ENCODE assay signal across 19 cellular contexts in the genomic region with DNA sequence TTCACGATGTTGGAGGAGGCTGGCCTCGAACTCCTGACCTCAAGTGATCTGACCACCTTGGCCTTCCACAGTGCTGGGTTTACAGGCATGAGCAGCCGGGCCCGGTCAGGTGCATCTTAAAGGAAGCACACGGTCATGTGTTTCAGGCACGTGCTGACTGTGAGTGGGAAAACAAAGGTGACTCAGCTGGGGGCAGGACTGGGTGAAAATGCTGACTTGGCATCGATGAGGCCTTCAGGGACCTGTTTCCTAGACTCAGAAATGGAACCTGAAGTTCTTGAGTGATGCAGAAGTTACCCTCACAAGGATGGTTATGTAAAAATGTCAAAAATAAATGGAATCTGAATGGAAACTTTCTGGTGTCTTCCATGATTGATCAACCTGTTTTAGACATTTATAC. TPM values are rescaled to one million over a fixed set of nuclear protein-coding genes. Genes with fewer than 3 reads are reported as not detected.
"Had no signal": no experiment of that assay in that cellular context is flagged by ENCODE, and none has a peak within 500 bp of the region (broad histone marks: within the 10 kb centered on the region; RNA-seq: fewer than 3 reads in every experiment).

No MANE protein-coding gene starts in this region.

RNA-seq across cellular contexts. Expression of a gene that starts 3.6 kb away (rescaled TPM):
- total RNA-seq: activated B cell treated with CpG ODN at 0.5 μM for 24 hours; activated CD4-positive, alpha-beta memory T cell treated with anti-CD3 and anti-CD28 coated beads for 36 hours; activated CD4-positive, alpha-beta T cell treated with anti-CD3 and anti-CD28 coated beads, Interleukin-2, amount 10 ng/mL, durations not matched to agents 24 days and 14 days; activated CD8-positive, alpha-beta memory T cell treated with anti-CD3 and anti-CD28 coated beads for 36 hours; activated CD8-positive, alpha-beta T cell treated with anti-CD3 and anti-CD28 coated beads for 36 hours; activated naive CD4-positive, alpha-beta T cell treated with anti-CD3 and anti-CD28 coated beads for 36 hours; activated naive CD4-positive, alpha-beta T cell treated with anti-CD3 and anti-CD28 coated beads, Interleukin-2, amount 50 U/mL, for 72 hours; activated naive CD8-positive, alpha-beta T cell treated with anti-CD3 and anti-CD28 coated beads for 36 hours; activated T-cell treated with anti-CD3 and anti-CD28 coated beads, Interleukin-2, amount 50 U/mL, for 4 hours; activated T-cell treated with anti-CD3 and anti-CD28 coated beads, Interleukin-2, amount 50 U/mL, for 72 hours; activated T-helper 1 cell treated with anti-CD3 and anti-CD28 coated beads, Interleukin-12 subunit alpha, Interleukin-12 subunit beta, Interleukin-2, Interleukin-4 antibody, amounts not matched to agents 30 ng/mL and 10 ng/mL and 1 ng/mL, durations not matched to agents 14 hours and 24 hours and 36 hours; activated T-helper 17 cell treated with anti-CD3 and anti-CD28 coated beads, Interleukin-2, amount 50 U/mL, for 72 hours; adrenal gland; aorta; astrocyte; body of pancreas; breast epithelium; cardiac septum; cerebellum had no signal
- polyA plus RNA-seq: adrenal gland, aorta had no signal

RNA-seq across cellular contexts. Expression of a gene that starts 17.2 kb away (rescaled TPM):
- total RNA-seq: activated B cell treated with CpG ODN at 0.5 μM for 24 hours; activated CD4-positive, alpha-beta memory T cell treated with anti-CD3 and anti-CD28 coated beads for 36 hours; activated CD4-positive, alpha-beta T cell treated with anti-CD3 and anti-CD28 coated beads, Interleukin-2, amount 10 ng/mL, durations not matched to agents 24 days and 14 days; activated CD8-positive, alpha-beta memory T cell treated with anti-CD3 and anti-CD28 coated beads for 36 hours; activated CD8-positive, alpha-beta T cell treated with anti-CD3 and anti-CD28 coated beads for 36 hours; activated naive CD4-positive, alpha-beta T cell treated with anti-CD3 and anti-CD28 coated beads for 36 hours; activated naive CD4-positive, alpha-beta T cell treated with anti-CD3 and anti-CD28 coated beads, Interleukin-2, amount 50 U/mL, for 72 hours; activated naive CD8-positive, alpha-beta T cell treated with anti-CD3 and anti-CD28 coated beads for 36 hours; activated T-cell treated with anti-CD3 and anti-CD28 coated beads, Interleukin-2, amount 50 U/mL, for 4 hours; activated T-cell treated with anti-CD3 and anti-CD28 coated beads, Interleukin-2, amount 50 U/mL, for 72 hours; activated T-helper 1 cell treated with anti-CD3 and anti-CD28 coated beads, Interleukin-12 subunit alpha, Interleukin-12 subunit beta, Interleukin-2, Interleukin-4 antibody, amounts not matched to agents 30 ng/mL and 10 ng/mL and 1 ng/mL, durations not matched to agents 14 hours and 24 hours and 36 hours; activated T-helper 17 cell treated with anti-CD3 and anti-CD28 coated beads, Interleukin-2, amount 50 U/mL, for 72 hours; adrenal gland; aorta; astrocyte; body of pancreas; breast epithelium; cardiac septum; cerebellum had no signal
- polyA plus RNA-seq: adrenal gland, aorta had no signal

RNA-seq across cellular contexts. Expression of a gene that starts 21.3 kb away (rescaled TPM):
- total RNA-seq: activated B cell treated with CpG ODN at 0.5 μM for 24 hours; activated CD4-positive, alpha-beta memory T cell treated with anti-CD3 and anti-CD28 coated beads for 36 hours; activated CD4-positive, alpha-beta T cell treated with anti-CD3 and anti-CD28 coated beads, Interleukin-2, amount 10 ng/mL, durations not matched to agents 24 days and 14 days; activated CD8-positive, alpha-beta memory T cell treated with anti-CD3 and anti-CD28 coated beads for 36 hours; activated CD8-positive, alpha-beta T cell treated with anti-CD3 and anti-CD28 coated beads for 36 hours; activated naive CD4-positive, alpha-beta T cell treated with anti-CD3 and anti-CD28 coated beads for 36 hours; activated naive CD4-positive, alpha-beta T cell treated with anti-CD3 and anti-CD28 coated beads, Interleukin-2, amount 50 U/mL, for 72 hours; activated naive CD8-positive, alpha-beta T cell treated with anti-CD3 and anti-CD28 coated beads for 36 hours; activated T-cell treated with anti-CD3 and anti-CD28 coated beads, Interleukin-2, amount 50 U/mL, for 4 hours; activated T-cell treated with anti-CD3 and anti-CD28 coated beads, Interleukin-2, amount 50 U/mL, for 72 hours; activated T-helper 1 cell treated with anti-CD3 and anti-CD28 coated beads, Interleukin-12 subunit alpha, Interleukin-12 subunit beta, Interleukin-2, Interleukin-4 antibody, amounts not matched to agents 30 ng/mL and 10 ng/mL and 1 ng/mL, durations not matched to agents 14 hours and 24 hours and 36 hours; activated T-helper 17 cell treated with anti-CD3 and anti-CD28 coated beads, Interleukin-2, amount 50 U/mL, for 72 hours; adrenal gland; aorta; astrocyte; body of pancreas; breast epithelium; cardiac septum; cerebellum had no signal
- polyA plus RNA-seq: adrenal gland, aorta had no signal

RNA-seq across cellular contexts. Expression of a gene that starts 46.1 kb away (rescaled TPM):
- total RNA-seq: activated B cell treated with CpG ODN at 0.5 μM for 24 hours; activated CD4-positive, alpha-beta memory T cell treated with anti-CD3 and anti-CD28 coated beads for 36 hours; activated CD4-positive, alpha-beta T cell treated with anti-CD3 and anti-CD28 coated beads, Interleukin-2, amount 10 ng/mL, durations not matched to agents 24 days and 14 days; activated CD8-positive, alpha-beta memory T cell treated with anti-CD3 and anti-CD28 coated beads for 36 hours; activated CD8-positive, alpha-beta T cell treated with anti-CD3 and anti-CD28 coated beads for 36 hours; activated naive CD4-positive, alpha-beta T cell treated with anti-CD3 and anti-CD28 coated beads for 36 hours; activated naive CD4-positive, alpha-beta T cell treated with anti-CD3 and anti-CD28 coated beads, Interleukin-2, amount 50 U/mL, for 72 hours; activated naive CD8-positive, alpha-beta T cell treated with anti-CD3 and anti-CD28 coated beads for 36 hours; activated T-cell treated with anti-CD3 and anti-CD28 coated beads, Interleukin-2, amount 50 U/mL, for 4 hours; activated T-cell treated with anti-CD3 and anti-CD28 coated beads, Interleukin-2, amount 50 U/mL, for 72 hours; activated T-helper 1 cell treated with anti-CD3 and anti-CD28 coated beads, Interleukin-12 subunit alpha, Interleukin-12 subunit beta, Interleukin-2, Interleukin-4 antibody, amounts not matched to agents 30 ng/mL and 10 ng/mL and 1 ng/mL, durations not matched to agents 14 hours and 24 hours and 36 hours; activated T-helper 17 cell treated with anti-CD3 and anti-CD28 coated beads, Interleukin-2, amount 50 U/mL, for 72 hours; adrenal gland; aorta; body of pancreas; breast epithelium; cardiac septum; cerebellum had no signal
- polyA plus RNA-seq: adrenal gland, aorta had no signal
